In the genomic region with DNA sequence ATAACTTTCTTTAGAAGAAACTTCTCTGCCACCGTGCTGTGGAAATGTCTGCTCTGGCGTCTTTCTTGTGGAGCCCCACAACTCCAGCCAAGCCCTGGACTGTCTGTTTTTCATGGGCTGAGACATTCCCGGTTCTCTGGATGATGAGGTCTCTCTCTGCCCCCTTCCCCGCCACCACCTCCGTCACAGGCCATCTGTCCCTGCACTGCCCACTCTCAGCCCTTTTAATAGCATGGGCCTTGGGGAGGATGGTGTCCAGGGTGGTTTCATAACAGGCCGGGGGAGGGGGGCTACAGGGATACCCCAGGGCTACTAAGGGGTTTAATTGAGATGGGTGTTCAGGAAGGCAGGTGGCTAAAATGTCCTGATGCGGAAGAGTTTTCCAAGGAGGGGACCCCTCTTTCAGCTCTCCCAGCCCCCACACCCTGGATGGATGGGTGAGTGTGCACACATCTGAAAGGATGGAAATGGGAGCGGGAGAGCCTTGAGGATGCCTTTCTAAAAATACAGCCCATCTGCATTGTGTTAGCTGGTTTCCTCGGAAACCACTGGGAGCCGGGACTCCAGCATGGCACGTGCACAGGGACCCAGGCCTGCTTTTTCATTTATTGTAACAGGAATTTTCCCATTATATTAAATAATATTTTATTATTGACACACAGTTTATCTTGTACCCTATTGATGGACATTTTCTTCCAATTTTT, we compare ENCODE assay signal across 23 cellular contexts.
"Had no signal": no experiment of that assay in that cellular context is flagged by ENCODE, and none has a peak within 500 bp of the region (broad histone marks: within the 10 kb centered on the region; RNA-seq: fewer than 3 reads in every experiment).

No MANE protein-coding gene starts in this region.

- H3K9me3 ChIP-seq: adrenal gland, ascending aorta, esophagus squamous epithelium, gastroesophageal sphincter, tibial artery had no signal

- H3K27ac ChIP-seq: ascending aorta, coronary artery, esophagus squamous epithelium, gastroesophageal sphincter, tibial artery had no signal

- H3K4me3 ChIP-seq: adrenal gland, ascending aorta, coronary artery, esophagus squamous epithelium, gastroesophageal sphincter, tibial artery had no signal

- DNase-seq: activated CD4-positive, alpha-beta T cell treated with anti-CD3 and anti-CD28 coated beads for 36 hours; activated CD4-positive, alpha-beta T cell treated with anti-CD3 and anti-CD28 coated beads, Interleukin-2, amount 50 U/mL, for 48 hours; activated CD8-positive, alpha-beta memory T cell treated with anti-CD3 and anti-CD28 coated beads, Interleukin-2, amount 50 U/mL, for 48 hours; activated naive CD4-positive, alpha-beta T cell; activated T-cell treated with anti-CD3 and anti-CD28 coated beads, Interleukin-2, amount 50 U/mL, for 4 hours; adrenal gland; esophagus squamous epithelium; mammary epithelial cell; nucleus accumbens; stimulated activated CD4-positive, alpha-beta T cell treated with anti-CD3 and anti-CD28 coated beads, Interleukin-1b, Interleukin-23, amount 100 ng/mL, for 48 hours; stimulated activated naive CD8-positive, alpha-beta T cell treated with anti-CD3 and anti-CD28 coated beads, Interleukin-15, amount 100 ng/mL, for 72 hours; T1000; tibial artery had no signal

- H3K36me3 ChIP-seq: adrenal gland, ascending aorta, gastroesophageal sphincter, tibial artery had no signal

- H3K9me3 Mint-ChIP-seq: activated T-cell treated with anti-CD3 and anti-CD28 coated beads, Interleukin-2, amount 50 U/mL, for 4 hours; activated T-helper 2 cell treated with anti-CD3 and anti-CD28 coated beads, Interferon-gamma antibody, Interleukin-2, Interleukin-4, amounts not matched to agents 10 μg/mL and 5 μg/mL and 100 μg/mL, durations not matched to agents 14 hours and 24 hours and 36 hours; mesothelial cell of epicardium; natural killer cell treated with Interleukin-12 subunit alpha and Interleukin-12 subunit beta and Interleukin-15 and Interleukin-18, amount 100 ng/mL, for 72 hours; stimulated activated naive CD8-positive, alpha-beta T cell treated with anti-CD3 and anti-CD28 coated beads, Interleukin-15, amount 100 ng/mL, for 72 hours; WTC11 had no signal

- H3K4me1 Mint-ChIP-seq: activated CD4-positive, alpha-beta T cell treated with anti-CD3 and anti-CD28 coated beads for 36 hours; mesothelial cell of epicardium had no signal

- H3K27ac Mint-ChIP-seq: activated CD4-positive, alpha-beta T cell treated with anti-CD3 and anti-CD28 coated beads for 36 hours; activated naive CD8-positive, alpha-beta T cell; activated T-helper 2 cell treated with anti-CD3 and anti-CD28 coated beads, Interferon-gamma antibody, Interleukin-2, Interleukin-4, amounts not matched to agents 10 μg/mL and 5 μg/mL and 100 μg/mL, durations not matched to agents 14 hours and 24 hours and 36 hours; mesothelial cell of epicardium; natural killer cell treated with Interleukin-12 subunit alpha and Interleukin-12 subunit beta and Interleukin-15 and Interleukin-18, amount 100 ng/mL, for 72 hours; stimulated activated naive CD8-positive, alpha-beta T cell treated with anti-CD3 and anti-CD28 coated beads, Interleukin-15, amount 100 ng/mL, for 72 hours; WTC11 had no signal

- FAIRE-seq: keratinocyte had no signal

- ATAC-seq: activated CD4-positive, alpha-beta T cell treated with anti-CD3 and anti-CD28 coated beads for 36 hours; activated T-cell treated with anti-CD3 and anti-CD28 coated beads, Interleukin-2, amount 50 U/mL, for 4 hours; gastroesophageal sphincter; left lobe of liver; natural killer cell treated with Interleukin-12 subunit alpha and Interleukin-12 subunit beta and Interleukin-15 and Interleukin-18, amount 100 ng/mL, for 72 hours; stimulated activated naive CD8-positive, alpha-beta T cell treated with anti-CD3 and anti-CD28 coated beads, Interleukin-15, amount 100 ng/mL, for 72 hours; WTC11 had no signal

- H3K27me3 ChIP-seq: adrenal gland, ascending aorta, gastroesophageal sphincter had no signal

- H3K4me1 ChIP-seq: ascending aorta had no signal

- H3K4me3 Mint-ChIP-seq: activated CD4-positive, alpha-beta T cell treated with anti-CD3 and anti-CD28 coated beads for 36 hours; activated naive CD8-positive, alpha-beta T cell; activated T-cell treated with anti-CD3 and anti-CD28 coated beads, Interleukin-2, amount 50 U/mL, for 4 hours; mesothelial cell of epicardium; natural killer cell treated with Interleukin-12 subunit alpha and Interleukin-12 subunit beta and Interleukin-15 and Interleukin-18, amount 100 ng/mL, for 72 hours; stimulated activated naive CD8-positive, alpha-beta T cell treated with anti-CD3 and anti-CD28 coated beads, Interleukin-15, amount 100 ng/mL, for 72 hours; WTC11 had no signal

- H3K36me3 Mint-ChIP-seq: activated naive CD8-positive, alpha-beta T cell; mesothelial cell of epicardium; natural killer cell treated with Interleukin-12 subunit alpha and Interleukin-12 subunit beta and Interleukin-15 and Interleukin-18, amount 100 ng/mL, for 72 hours; WTC11 had no signal
